12 cellular contexts compared by ENCODE assay signal in genomic region chr17:7893226-7893880, GRCh38. TPM values are rescaled to one million over a fixed set of nuclear protein-coding genes. Genes with fewer than 3 reads are reported as not detected.
"Had no signal": no experiment of that assay in that cellular context is flagged by ENCODE, and none has a peak within 500 bp of the region (broad histone marks: within the 10 kb centered on the region; RNA-seq: fewer than 3 reads in every experiment).

No MANE protein-coding gene starts in this region.

- H3K9me3 Mint-ChIP-seq: activated CD4-positive, alpha-beta T cell treated with anti-CD3 and anti-CD28 coated beads, Interleukin-2, amount 10 ng/mL, durations not matched to agents 7 days and 5 days; activated naive CD8-positive, alpha-beta T cell treated with anti-CD3 and anti-CD28 coated beads, Interleukin-2, amount 10 ng/mL, durations not matched to agents 7 days and 5 days; activated T-helper 17 cell treated with anti-CD3 and anti-CD28 coated beads, Interleukin-2, amount 50 U/mL, for 72 hours; neural progenitor cell had no signal

- H3K9ac ChIP-seq: neural progenitor cell had no signal

- H3K9me3 ChIP-seq: gastrocnemius medialis, lower lobe of right lung, psoas muscle, right lobe of liver, thoracic aorta had no signal

- H3K27me3 Mint-ChIP-seq: activated CD4-positive, alpha-beta T cell treated with anti-CD3 and anti-CD28 coated beads, Interleukin-2, amount 10 ng/mL, durations not matched to agents 7 days and 5 days; activated naive CD8-positive, alpha-beta T cell treated with anti-CD3 and anti-CD28 coated beads, Interleukin-2, amount 10 ng/mL, durations not matched to agents 7 days and 5 days; activated T-helper 17 cell treated with anti-CD3 and anti-CD28 coated beads, Interleukin-2, amount 50 U/mL, for 72 hours had no signal

- H3K4me3 Mint-ChIP-seq: activated CD4-positive, alpha-beta T cell treated with anti-CD3 and anti-CD28 coated beads, Interleukin-2, amount 10 ng/mL, durations not matched to agents 7 days and 5 days; activated naive CD8-positive, alpha-beta T cell treated with anti-CD3 and anti-CD28 coated beads, Interleukin-2, amount 10 ng/mL, durations not matched to agents 7 days and 5 days; activated T-helper 17 cell treated with anti-CD3 and anti-CD28 coated beads, Interleukin-2, amount 50 U/mL, for 72 hours; neural progenitor cell had no signal

- H3K27ac Mint-ChIP-seq: activated CD4-positive, alpha-beta T cell treated with anti-CD3 and anti-CD28 coated beads, Interleukin-2, amount 10 ng/mL, durations not matched to agents 7 days and 5 days; neural progenitor cell had no signal

- H3K27me3 ChIP-seq: gastrocnemius medialis, neural progenitor cell, right lobe of liver had no signal

- ATAC-seq: activated T-helper 17 cell treated with anti-CD3 and anti-CD28 coated beads, Interleukin-2, amount 50 U/mL, for 72 hours; gastrocnemius medialis; left colon; lower lobe of right lung; psoas muscle; right lobe of liver had no signal

- H3K4me3 ChIP-seq: gastrocnemius medialis, lower lobe of right lung, neural progenitor cell, psoas muscle, right lobe of liver, thoracic aorta had no signal

- H3K36me3 ChIP-seq: gastrocnemius medialis, neural progenitor cell had no signal

- H3K27ac ChIP-seq: gastrocnemius medialis, lower lobe of right lung, neural progenitor cell, psoas muscle, right lobe of liver, thoracic aorta had no signal

- DNase-seq: activated CD4-positive, alpha-beta T cell treated with anti-CD3 and anti-CD28 coated beads, Interleukin-2, amount 10 ng/mL, durations not matched to agents 7 days and 5 days; activated naive CD8-positive, alpha-beta T cell treated with anti-CD3 and anti-CD28 coated beads, Interleukin-2, amount 10 ng/mL, durations not matched to agents 7 days and 5 days; anterior cingulate cortex; cerebellar nuclear complex; gastrocnemius medialis; left colon; lower lobe of right lung; psoas muscle; right lobe of liver had no signal

- H3K4me2 ChIP-seq: neural progenitor cell had no signal

- H3K4me1 Mint-ChIP-seq: neural progenitor cell had no signal

RNA-seq across cellular contexts. Expression of gene KCNAB3, which starts 36.3 kb away (rescaled TPM):
- total RNA-seq: thoracic aorta had no signal
